ENCODE assay signal across 8 cellular contexts in genomic region chr9:83706703-83707517, GRCh38. TPM values are rescaled to one million over a fixed set of nuclear protein-coding genes. Genes with fewer than 3 reads are reported as not detected.
DNase-seq lines count a peak whose midpoint lies in the region; ATAC-seq and TF ChIP-seq lines count a peak whose summit lies in the region.

No MANE protein-coding gene starts in this region.

- under 1% methylated on average over 23 of the region's 42 CpGs for WGBS in esophagus muscularis mucosa

- H3K36me3 Mint-ChIP-seq in natural killer cell treated with Interleukin-12 subunit alpha and Interleukin-12 subunit beta and Interleukin-15 and Interleukin-18, amount 100 ng/mL, for 72 hours: peaks cover 6% of the 10 kb centered on the region

- peak; percentile 18 for ATAC-seq in HG02852 (IDR thresholded peaks at IDR 0.05; ENCODE audit: unreplicated experiment)
- ATAC-seq in natural killer cell treated with Interleukin-12 subunit alpha and Interleukin-12 subunit beta and Interleukin-15 and Interleukin-18, amount 100 ng/mL, for 72 hours: peak; percentile 44 to 50
- ATAC-seq in stimulated activated naive CD8-positive, alpha-beta T cell treated with anti-CD3 and anti-CD28 coated beads, Interleukin-15, Interleukin-2, amounts not matched to agents 100 U/mL and 50 U/mL, for 24 hours: peak; percentile 43

- TF ChIP-seq POLR2A in esophagus muscularis mucosa (IDR thresholded peaks at IDR 0.05; ENCODE audit: low read depth): no peak

- no peak for TF ChIP-seq CTCF in esophagus muscularis mucosa (IDR thresholded peaks at IDR 0.05)

- H3K4me1 Mint-ChIP-seq in natural killer cell treated with Interleukin-12 subunit alpha and Interleukin-12 subunit beta and Interleukin-15 and Interleukin-18, amount 100 ng/mL, for 72 hours (ENCODE audit: low read depth in 2 of 2): peaks cover 29 to 40% of the 10 kb centered on the region in 2 donors

- DNase-seq in DMS79 treated with DMSO at 0.1 percent for 48 hours (lab: John Stamatoyannopoulos, UW) (peak; percentile 13), DMS79 (lab: John Stamatoyannopoulos, UW) (no peak), NCI-H2171 treated with DMSO at 0.1 percent for 48 hours (lab: John Stamatoyannopoulos, UW) (peak; percentile 69), activated T-cell treated with anti-CD3 and anti-CD28 coated beads for 1 hour (ENCODE audit: low read depth) (peak; percentile 25), esophagus muscularis mucosa (ENCODE audit: extremely low spot score) (no peak)
- peak; percentile 81 for DNase-seq in natural killer cell treated with Interleukin-12 subunit alpha and Interleukin-12 subunit beta and Interleukin-15 and Interleukin-18, amount 100 ng/mL, for 72 hours (ENCODE audit: low spot score)
- DNase-seq in stimulated activated naive CD8-positive, alpha-beta T cell treated with anti-CD3 and anti-CD28 coated beads, Interleukin-15, Interleukin-2, amounts not matched to agents 100 U/mL and 50 U/mL, for 24 hours: peak; percentile 76

- peak overlapping the region; percentile 100 for H3K27ac Mint-ChIP-seq in natural killer cell treated with Interleukin-12 subunit alpha and Interleukin-12 subunit beta and Interleukin-15 and Interleukin-18, amount 100 ng/mL, for 72 hours

- no peaks in the 10 kb centered on the region for H3K27me3 Mint-ChIP-seq in natural killer cell treated with Interleukin-12 subunit alpha and Interleukin-12 subunit beta and Interleukin-15 and Interleukin-18, amount 100 ng/mL, for 72 hours

- H3K4me1 ChIP-seq in esophagus muscularis mucosa: peaks cover 28 to 49% (median 43%) of the 10 kb centered on the region in 4 donors

- peak overlapping the region; percentile 87 to 97 (median 90) for H3K4me3 ChIP-seq in esophagus muscularis mucosa

- H3K36me3 ChIP-seq in esophagus muscularis mucosa: no peaks in the 10 kb centered on the region

- no peak for TF ChIP-seq EP300 in esophagus muscularis mucosa (IDR thresholded peaks at IDR 0.05)

- H3K27ac ChIP-seq in esophagus muscularis mucosa (replicated peaks in 1 of 4): peak overlapping the region; percentile 97 to 99 (median 98)

- H3K9me3 Mint-ChIP-seq in natural killer cell treated with Interleukin-12 subunit alpha and Interleukin-12 subunit beta and Interleukin-15 and Interleukin-18, amount 100 ng/mL, for 72 hours: no peaks in the 10 kb centered on the region

- H3K27me3 ChIP-seq in esophagus muscularis mucosa: no peaks in the 10 kb centered on the region

- H3K9me3 ChIP-seq in esophagus muscularis mucosa: no peaks in the 10 kb centered on the region

- intact Hi-C loops in esophagus muscularis mucosa (cut with DNase I): loop anchor here (2.0 to 5.0 kb wide), 2 partner anchors 84 to 215 kb away; partner anchors contain the start of genes IDNK and KIF27

- peak overlapping the region; percentile 99 for H3K4me3 Mint-ChIP-seq in natural killer cell treated with Interleukin-12 subunit alpha and Interleukin-12 subunit beta and Interleukin-15 and Interleukin-18, amount 100 ng/mL, for 72 hours

RNA-seq across cellular contexts. Expression of gene UBQLN1, which starts 0.8 kb away (rescaled TPM):
- 100 to 1,000 TPM; 112 to 123 (median 119) TPM for total RNA-seq in esophagus muscularis mucosa
- total RNA-seq in natural killer cell treated with Interleukin-12 subunit alpha and Interleukin-12 subunit beta and Interleukin-15 and Interleukin-18, amount 100 ng/mL, for 72 hours: 10 to 100 TPM; 81.9 to 86.3 TPM

Comparison
In these comparisons a context has a peak if more than half of its experiments do, and no peak if none do; other contexts are left out.
1. DNase-seq: peak in DMS79 treated with DMSO at 0.1 percent for 48 hours (single experiment), NCI-H2171 treated with DMSO at 0.1 percent for 48 hours (single experiment), activated T-cell treated with anti-CD3 and anti-CD28 coated beads for 1 hour (single experiment), natural killer cell treated with Interleukin-12 subunit alpha and Interleukin-12 subunit beta and Interleukin-15 and Interleukin-18, amount 100 ng/mL, for 72 hours (single experiment) and stimulated activated naive CD8-positive, alpha-beta T cell treated with anti-CD3 and anti-CD28 coated beads, Interleukin-15, Interleukin-2, amounts not matched to agents 100 U/mL and 50 U/mL, for 24 hours (single experiment); none in DMS79 (single experiment) and esophagus muscularis mucosa (single experiment).
2. Peak in every context shown above with its lines, with median percentiles within 50 percentile points of each other: ATAC-seq.